1 cellular context compared by ENCODE assay signal in the genomic region with DNA sequence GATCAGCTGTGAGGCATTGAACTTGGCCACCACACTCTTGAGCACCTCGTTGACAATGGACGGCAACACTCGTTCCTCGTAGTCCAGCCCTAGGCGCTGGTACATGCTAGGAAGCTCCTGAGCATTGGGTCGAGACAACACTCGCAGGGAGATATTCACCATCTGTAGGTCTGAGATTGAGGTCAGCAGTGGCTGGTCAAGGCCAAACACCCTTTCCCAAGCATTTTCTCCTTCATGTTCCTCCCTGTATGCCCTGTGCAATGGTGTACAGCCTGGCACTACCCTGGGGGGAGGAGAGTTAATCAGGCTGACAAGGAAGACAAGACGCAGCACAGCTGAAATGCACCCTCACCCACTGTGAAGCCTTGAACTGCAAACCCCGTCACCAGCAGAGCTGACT.
TF ChIP-seq lines count a peak whose summit lies in the region.

No MANE protein-coding gene starts in this region.

TF ChIP-seq in GM23338, 12 proteins besides CTCF, POLR2A, EP300 and RAD21:
- TF ChIP-seq, protein P1, sequence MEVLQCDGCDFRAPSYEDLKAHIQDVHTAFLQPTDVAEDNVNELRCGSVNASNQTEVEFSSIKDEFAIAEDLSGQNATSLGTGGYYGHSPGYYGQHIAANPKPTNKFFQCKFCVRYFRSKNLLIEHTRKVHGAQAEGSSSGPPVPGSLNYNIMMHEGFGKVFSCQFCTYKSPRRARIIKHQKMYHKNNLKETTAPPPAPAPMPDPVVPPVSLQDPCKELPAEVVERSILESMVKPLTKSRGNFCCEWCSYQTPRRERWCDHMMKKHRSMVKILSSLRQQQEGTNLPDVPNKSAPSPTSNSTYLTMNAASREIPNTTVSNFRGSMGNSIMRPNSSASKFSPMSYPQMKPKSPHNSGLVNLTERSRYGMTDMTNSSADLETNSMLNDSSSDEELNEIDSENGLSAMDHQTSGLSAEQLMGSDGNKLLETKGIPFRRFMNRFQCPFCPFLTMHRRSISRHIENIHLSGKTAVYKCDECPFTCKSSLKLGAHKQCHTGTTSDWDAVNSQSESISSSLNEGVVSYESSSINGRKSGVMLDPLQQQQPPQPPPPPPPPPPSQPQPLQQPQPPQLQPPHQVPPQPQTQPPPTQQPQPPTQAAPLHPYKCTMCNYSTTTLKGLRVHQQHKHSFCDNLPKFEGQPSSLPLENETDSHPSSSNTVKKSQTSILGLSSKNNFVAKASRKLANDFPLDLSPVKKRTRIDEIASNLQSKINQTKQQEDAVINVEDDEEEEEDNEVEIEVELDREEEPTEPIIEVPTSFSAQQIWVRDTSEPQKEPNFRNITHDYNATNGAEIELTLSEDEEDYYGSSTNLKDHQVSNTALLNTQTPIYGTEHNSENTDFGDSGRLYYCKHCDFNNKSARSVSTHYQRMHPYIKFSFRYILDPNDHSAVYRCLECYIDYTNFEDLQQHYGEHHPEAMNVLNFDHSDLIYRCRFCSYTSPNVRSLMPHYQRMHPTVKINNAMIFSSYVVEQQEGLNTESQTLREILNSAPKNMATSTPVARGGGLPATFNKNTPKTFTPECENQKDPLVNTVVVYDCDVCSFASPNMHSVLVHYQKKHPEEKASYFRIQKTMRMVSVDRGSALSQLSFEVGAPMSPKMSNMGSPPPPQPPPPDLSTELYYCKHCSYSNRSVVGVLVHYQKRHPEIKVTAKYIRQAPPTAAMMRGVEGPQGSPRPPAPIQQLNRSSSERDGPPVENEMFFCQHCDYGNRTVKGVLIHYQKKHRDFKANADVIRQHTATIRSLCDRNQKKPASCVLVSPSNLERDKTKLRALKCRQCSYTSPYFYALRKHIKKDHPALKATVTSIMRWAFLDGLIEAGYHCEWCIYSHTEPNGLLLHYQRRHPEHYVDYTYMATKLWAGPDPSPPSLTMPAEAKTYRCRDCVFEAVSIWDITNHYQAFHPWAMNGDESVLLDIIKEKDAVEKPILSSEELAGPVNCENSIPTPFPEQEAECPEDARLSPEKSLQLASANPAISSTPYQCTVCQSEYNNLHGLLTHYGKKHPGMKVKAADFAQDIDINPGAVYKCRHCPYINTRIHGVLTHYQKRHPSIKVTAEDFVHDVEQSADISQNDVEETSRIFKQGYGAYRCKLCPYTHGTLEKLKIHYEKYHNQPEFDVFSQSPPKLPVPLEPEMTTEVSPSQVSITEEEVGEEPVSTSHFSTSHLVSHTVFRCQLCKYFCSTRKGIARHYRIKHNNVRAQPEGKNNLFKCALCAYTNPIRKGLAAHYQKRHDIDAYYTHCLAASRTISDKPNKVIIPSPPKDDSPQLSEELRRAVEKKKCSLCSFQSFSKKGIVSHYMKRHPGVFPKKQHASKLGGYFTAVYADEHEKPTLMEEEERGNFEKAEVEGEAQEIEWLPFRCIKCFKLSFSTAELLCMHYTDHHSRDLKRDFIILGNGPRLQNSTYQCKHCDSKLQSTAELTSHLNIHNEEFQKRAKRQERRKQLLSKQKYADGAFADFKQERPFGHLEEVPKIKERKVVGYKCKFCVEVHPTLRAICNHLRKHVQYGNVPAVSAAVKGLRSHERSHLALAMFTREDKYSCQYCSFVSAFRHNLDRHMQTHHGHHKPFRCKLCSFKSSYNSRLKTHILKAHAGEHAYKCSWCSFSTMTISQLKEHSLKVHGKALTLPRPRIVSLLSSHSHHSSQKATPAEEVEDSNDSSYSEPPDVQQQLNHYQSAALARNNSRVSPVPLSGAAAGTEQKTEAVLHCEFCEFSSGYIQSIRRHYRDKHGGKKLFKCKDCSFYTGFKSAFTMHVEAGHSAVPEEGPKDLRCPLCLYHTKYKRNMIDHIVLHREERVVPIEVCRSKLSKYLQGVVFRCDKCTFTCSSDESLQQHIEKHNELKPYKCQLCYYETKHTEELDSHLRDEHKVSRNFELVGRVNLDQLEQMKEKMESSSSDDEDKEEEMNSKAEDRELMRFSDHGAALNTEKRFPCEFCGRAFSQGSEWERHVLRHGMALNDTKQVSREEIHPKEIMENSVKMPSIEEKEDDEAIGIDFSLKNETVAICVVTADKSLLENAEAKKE (CRISPR knock-in tag; IDR thresholded peaks at IDR 0.05) = no peak
- TF ChIP-seq ZNF331 (CRISPR knock-in tag; IDR thresholded peaks at IDR 0.05; ENCODE audit: low read depth) = no peak
- no peak for TF ChIP-seq POLR2AphosphoS5 (IDR thresholded peaks at IDR 0.05; ENCODE audit: low read depth)
- no peak for TF ChIP-seq JUNB (IDR thresholded peaks at IDR 0.05; ENCODE audit: unreplicated experiment)
- no peak for TF ChIP-seq STAT1 (IDR thresholded peaks at IDR 0.05; ENCODE audit: unreplicated experiment)
- no peak for TF ChIP-seq ZNF114 (CRISPR knock-in tag; IDR thresholded peaks at IDR 0.05)
- TF ChIP-seq, protein P2, sequence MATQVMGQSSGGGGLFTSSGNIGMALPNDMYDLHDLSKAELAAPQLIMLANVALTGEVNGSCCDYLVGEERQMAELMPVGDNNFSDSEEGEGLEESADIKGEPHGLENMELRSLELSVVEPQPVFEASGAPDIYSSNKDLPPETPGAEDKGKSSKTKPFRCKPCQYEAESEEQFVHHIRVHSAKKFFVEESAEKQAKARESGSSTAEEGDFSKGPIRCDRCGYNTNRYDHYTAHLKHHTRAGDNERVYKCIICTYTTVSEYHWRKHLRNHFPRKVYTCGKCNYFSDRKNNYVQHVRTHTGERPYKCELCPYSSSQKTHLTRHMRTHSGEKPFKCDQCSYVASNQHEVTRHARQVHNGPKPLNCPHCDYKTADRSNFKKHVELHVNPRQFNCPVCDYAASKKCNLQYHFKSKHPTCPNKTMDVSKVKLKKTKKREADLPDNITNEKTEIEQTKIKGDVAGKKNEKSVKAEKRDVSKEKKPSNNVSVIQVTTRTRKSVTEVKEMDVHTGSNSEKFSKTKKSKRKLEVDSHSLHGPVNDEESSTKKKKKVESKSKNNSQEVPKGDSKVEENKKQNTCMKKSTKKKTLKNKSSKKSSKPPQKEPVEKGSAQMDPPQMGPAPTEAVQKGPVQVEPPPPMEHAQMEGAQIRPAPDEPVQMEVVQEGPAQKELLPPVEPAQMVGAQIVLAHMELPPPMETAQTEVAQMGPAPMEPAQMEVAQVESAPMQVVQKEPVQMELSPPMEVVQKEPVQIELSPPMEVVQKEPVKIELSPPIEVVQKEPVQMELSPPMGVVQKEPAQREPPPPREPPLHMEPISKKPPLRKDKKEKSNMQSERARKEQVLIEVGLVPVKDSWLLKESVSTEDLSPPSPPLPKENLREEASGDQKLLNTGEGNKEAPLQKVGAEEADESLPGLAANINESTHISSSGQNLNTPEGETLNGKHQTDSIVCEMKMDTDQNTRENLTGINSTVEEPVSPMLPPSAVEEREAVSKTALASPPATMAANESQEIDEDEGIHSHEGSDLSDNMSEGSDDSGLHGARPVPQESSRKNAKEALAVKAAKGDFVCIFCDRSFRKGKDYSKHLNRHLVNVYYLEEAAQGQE (IDR thresholded peaks at IDR 0.05; ENCODE audit: unreplicated experiment) = no peak
- TF ChIP-seq EZH2phosphoT487 (IDR thresholded peaks at IDR 0.05; ENCODE audit: unreplicated experiment) = no peak
- TF ChIP-seq EZH2 (IDR thresholded peaks at IDR 0.05; ENCODE audit: low read depth, unreplicated experiment) = no peak
- TF ChIP-seq, protein P3, sequence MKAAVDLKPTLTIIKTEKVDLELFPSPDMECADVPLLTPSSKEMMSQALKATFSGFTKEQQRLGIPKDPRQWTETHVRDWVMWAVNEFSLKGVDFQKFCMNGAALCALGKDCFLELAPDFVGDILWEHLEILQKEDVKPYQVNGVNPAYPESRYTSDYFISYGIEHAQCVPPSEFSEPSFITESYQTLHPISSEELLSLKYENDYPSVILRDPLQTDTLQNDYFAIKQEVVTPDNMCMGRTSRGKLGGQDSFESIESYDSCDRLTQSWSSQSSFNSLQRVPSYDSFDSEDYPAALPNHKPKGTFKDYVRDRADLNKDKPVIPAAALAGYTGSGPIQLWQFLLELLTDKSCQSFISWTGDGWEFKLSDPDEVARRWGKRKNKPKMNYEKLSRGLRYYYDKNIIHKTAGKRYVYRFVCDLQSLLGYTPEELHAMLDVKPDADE (IDR thresholded peaks at IDR 0.05) = no peak
- no peak for TF ChIP-seq CREB1 (CRISPR knock-in tag; IDR thresholded peaks at IDR 0.05; ENCODE audit: low read depth)
- TF ChIP-seq NANOG (IDR thresholded peaks at IDR 0.05; ENCODE audit: borderline replicate concordance) = no peak
TF ChIP-seq in GM23338: peak in this region for 0.
